8 cellular contexts compared by ENCODE assay signal in the genomic region with DNA sequence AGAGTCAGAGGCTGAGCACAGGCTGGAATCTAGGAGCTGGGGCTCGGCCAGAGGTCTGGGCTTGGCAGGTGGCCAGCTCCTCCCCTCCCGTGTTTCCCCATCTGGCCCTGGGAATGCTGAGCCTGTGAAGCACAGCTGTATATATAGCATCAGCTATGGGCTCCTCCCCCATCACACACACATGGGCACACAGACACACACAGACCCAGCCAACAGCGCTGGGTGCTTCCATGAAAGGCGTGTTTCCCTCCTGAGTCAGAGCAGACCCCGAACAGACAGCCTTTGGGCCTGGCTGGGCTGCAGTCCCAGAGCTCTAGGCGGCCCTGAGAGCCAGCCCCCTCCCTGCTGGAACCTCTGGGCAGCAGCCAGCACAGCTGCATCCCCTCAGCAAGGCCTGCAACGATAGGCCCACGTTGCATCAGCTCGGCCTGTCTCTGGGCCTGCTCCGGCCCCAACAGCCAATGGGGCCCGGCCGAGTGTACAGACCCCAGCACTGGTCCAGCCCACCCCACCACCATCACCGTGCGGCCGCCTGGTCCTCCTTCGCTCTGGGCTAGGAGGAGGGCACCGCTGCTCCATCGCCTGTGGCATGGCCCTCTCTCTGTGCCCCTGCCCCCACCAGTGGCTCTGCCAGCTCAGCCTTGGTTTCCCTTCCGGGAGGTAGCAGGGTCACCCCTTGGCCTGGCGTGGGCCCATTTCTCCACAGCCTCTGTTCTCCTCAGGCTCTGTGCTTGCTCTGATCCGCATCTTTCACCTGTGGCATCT. TPM values are rescaled to one million over a fixed set of nuclear protein-coding genes. Genes with fewer than 3 reads are reported as not detected.
DNase-seq lines count a peak whose midpoint lies in the region; ATAC-seq and TF ChIP-seq lines count a peak whose summit lies in the region.

No MANE protein-coding gene starts in this region.

- ATAC-seq in HG03196 (IDR thresholded peaks at IDR 0.05; ENCODE audit: unreplicated experiment) (no peak), GM21619 (IDR thresholded peaks at IDR 0.05; ENCODE audit: unreplicated experiment) (no peak)
- no peak for ATAC-seq in naive thymus-derived CD8-positive, alpha-beta T cell

- intact Hi-C loops in activated T-helper 2 cell treated with anti-CD3 and anti-CD28 coated beads, Interferon-gamma antibody, Interleukin-2, Interleukin-4, amounts not matched to agents 10 μg/mL and 5 μg/mL and 100 μg/mL, durations not matched to agents 14 hours and 24 hours and 36 hours (cut with micrococcal nuclease): no loop called here

- no peak overlapping the region for H3K4me3 Mint-ChIP-seq in naive thymus-derived CD8-positive, alpha-beta T cell
- no peak overlapping the region for H3K4me3 Mint-ChIP-seq in activated T-helper 2 cell treated with anti-CD3 and anti-CD28 coated beads, Interferon-gamma antibody, Interleukin-2, Interleukin-4, amounts not matched to agents 10 μg/mL and 5 μg/mL and 100 μg/mL, durations not matched to agents 14 hours and 24 hours and 36 hours (ENCODE audit: low read depth)

- peak overlapping the region in 1 of 10 donors; percentile 12 for H3K27ac Mint-ChIP-seq in naive thymus-derived CD8-positive, alpha-beta T cell
- no peak overlapping the region for H3K27ac Mint-ChIP-seq in activated T-helper 2 cell treated with anti-CD3 and anti-CD28 coated beads, Interferon-gamma antibody, Interleukin-2, Interleukin-4, amounts not matched to agents 10 μg/mL and 5 μg/mL and 100 μg/mL, durations not matched to agents 14 hours and 24 hours and 36 hours

- H3K27me3 Mint-ChIP-seq in naive thymus-derived CD8-positive, alpha-beta T cell: no peaks in the 10 kb centered on the region
- peaks cover 4% of the 10 kb centered on the region for H3K27me3 Mint-ChIP-seq in activated T-helper 2 cell treated with anti-CD3 and anti-CD28 coated beads, Interferon-gamma antibody, Interleukin-2, Interleukin-4, amounts not matched to agents 10 μg/mL and 5 μg/mL and 100 μg/mL, durations not matched to agents 14 hours and 24 hours and 36 hours (ENCODE audit: low read depth)

- peaks cover 50% of the 10 kb centered on the region for H3K4me1 ChIP-seq in ES-I3 (ENCODE audit: insufficient read depth, low read length)

- POLR2A ChIA-PET in naive thymus-derived CD8-positive, alpha-beta T cell (lab: Charles Lee): no interaction called here

- H3K9ac ChIP-seq in ES-I3 (ENCODE audit: low read depth, low read length): peak overlapping the region; percentile 26

- H3K9me3 Mint-ChIP-seq in naive thymus-derived CD8-positive, alpha-beta T cell: no peaks in the 10 kb centered on the region
- no peaks in the 10 kb centered on the region for H3K9me3 Mint-ChIP-seq in activated T-helper 2 cell treated with anti-CD3 and anti-CD28 coated beads, Interferon-gamma antibody, Interleukin-2, Interleukin-4, amounts not matched to agents 10 μg/mL and 5 μg/mL and 100 μg/mL, durations not matched to agents 14 hours and 24 hours and 36 hours

- no peaks in the 10 kb centered on the region for H3K36me3 Mint-ChIP-seq in naive thymus-derived CD8-positive, alpha-beta T cell
- no peaks in the 10 kb centered on the region for H3K36me3 Mint-ChIP-seq in activated T-helper 2 cell treated with anti-CD3 and anti-CD28 coated beads, Interferon-gamma antibody, Interleukin-2, Interleukin-4, amounts not matched to agents 10 μg/mL and 5 μg/mL and 100 μg/mL, durations not matched to agents 14 hours and 24 hours and 36 hours (ENCODE audit: low read depth)

- DNase-seq in SK-N-DZ (ENCODE audit: low spot score) (peak; percentile 94), fibroblast of villous mesenchyme (ENCODE audit: low read depth) (peak; percentile 100), non-pigmented ciliary epithelial cell (ENCODE audit: low read depth) (peak; percentile 99)
- no peak for DNase-seq in naive thymus-derived CD8-positive, alpha-beta T cell
- no peak for DNase-seq in activated T-helper 2 cell treated with anti-CD3 and anti-CD28 coated beads, Interferon-gamma antibody, Interleukin-2, Interleukin-4, amounts not matched to agents 10 μg/mL and 5 μg/mL and 100 μg/mL, durations not matched to agents 14 hours and 24 hours and 36 hours (ENCODE audit: low spot score)

- H3K4me1 Mint-ChIP-seq in naive thymus-derived CD8-positive, alpha-beta T cell: peaks cover 0 to 11% (median 2%) of the 10 kb centered on the region in 4 donors
- H3K4me1 Mint-ChIP-seq in activated T-helper 2 cell treated with anti-CD3 and anti-CD28 coated beads, Interferon-gamma antibody, Interleukin-2, Interleukin-4, amounts not matched to agents 10 μg/mL and 5 μg/mL and 100 μg/mL, durations not matched to agents 14 hours and 24 hours and 36 hours (ENCODE audit: low read depth): no peaks in the 10 kb centered on the region

- H3K4me3 ChIP-seq in fibroblast of villous mesenchyme (ENCODE audit: low read depth, low read length): peak overlapping the region; percentile 43

- no peak for TF ChIP-seq CTCF in fibroblast of villous mesenchyme (IDR thresholded peaks at IDR 0.05; ENCODE audit: insufficient read depth, low read depth, low read length)

- no peaks in the 10 kb centered on the region for H3K9me3 ChIP-seq in ES-I3 (ENCODE audit: control insufficient read depth, insufficient read depth, low read length)

- H3K36me3 ChIP-seq in ES-I3 (ENCODE audit: insufficient read depth, low read length): no peaks in the 10 kb centered on the region

RNA-seq across cellular contexts. Expression of a gene that starts 7.6 kb away (rescaled TPM):
- polyA plus RNA-seq in SK-N-DZ (2014; cell fraction: cytosol; rRNA removed): 72.3 and 87.9 TPM in 2 replicates
- 29.8 and 41.3 TPM in 2 replicates for polyA plus RNA-seq in SK-N-DZ (2014; cell fraction: nucleus; rRNA removed)
- total RNA-seq in fibroblast of villous mesenchyme: 1,336 and 1,367 TPM in 2 replicates
- total RNA-seq in naive thymus-derived CD8-positive, alpha-beta T cell: 10 to 100 TPM; 10.1 to 11.6 TPM
- 1 to 10 TPM; 1.6 to 4.5 (median 2.8) TPM for polyA plus RNA-seq in naive thymus-derived CD8-positive, alpha-beta T cell
- total RNA-seq in activated T-helper 2 cell treated with anti-CD3 and anti-CD28 coated beads, Interferon-gamma antibody, Interleukin-2, Interleukin-4, amounts not matched to agents 10 μg/mL and 5 μg/mL and 100 μg/mL, durations not matched to agents 14 hours and 24 hours and 36 hours: 23.8 and 23.9 TPM in 2 replicates

RNA-seq across cellular contexts. Expression of a gene that starts 28.7 kb away (rescaled TPM):
- 1.9 and 2.7 TPM in 2 replicates for polyA plus RNA-seq in SK-N-DZ (2014; cell fraction: cytosol; rRNA removed)
- 3.8 and 4.1 TPM in 2 replicates for polyA plus RNA-seq in SK-N-DZ (2014; cell fraction: nucleus; rRNA removed)
- total RNA-seq in fibroblast of villous mesenchyme: 9.5 and 10.3 TPM in 2 replicates
- total RNA-seq in naive thymus-derived CD8-positive, alpha-beta T cell: 10 to 100 TPM; 13.1 to 13.4 TPM
- polyA plus RNA-seq in naive thymus-derived CD8-positive, alpha-beta T cell: 1 to 10 TPM; 4.2 to 5.1 (median 4.3) TPM
- 11.0 and 14.9 TPM in 2 replicates for total RNA-seq in activated T-helper 2 cell treated with anti-CD3 and anti-CD28 coated beads, Interferon-gamma antibody, Interleukin-2, Interleukin-4, amounts not matched to agents 10 μg/mL and 5 μg/mL and 100 μg/mL, durations not matched to agents 14 hours and 24 hours and 36 hours

Comparison
In these comparisons a context has a peak if more than half of its experiments do, and no peak if none do; other contexts are left out.
1. DNase-seq: peak in SK-N-DZ (single experiment), fibroblast of villous mesenchyme (single experiment) and non-pigmented ciliary epithelial cell (single experiment); none in naive thymus-derived CD8-positive, alpha-beta T cell (0 of 10) and activated T-helper 2 cell treated with anti-CD3 and anti-CD28 coated beads, Interferon-gamma antibody, Interleukin-2, Interleukin-4, amounts not matched to agents 10 μg/mL and 5 μg/mL and 100 μg/mL, durations not matched to agents 14 hours and 24 hours and 36 hours (single experiment).
2. RNA of a gene that starts 7.6 kb away (total RNA-seq): 1,336 to 1,367 TPM in fibroblast of villous mesenchyme; 23.8 to 23.9 TPM in activated T-helper 2 cell treated with anti-CD3 and anti-CD28 coated beads, Interferon-gamma antibody, Interleukin-2, Interleukin-4, amounts not matched to agents 10 μg/mL and 5 μg/mL and 100 μg/mL, durations not matched to agents 14 hours and 24 hours and 36 hours and 10.1 to 11.6 TPM in naive thymus-derived CD8-positive, alpha-beta T cell; every median in the first group is over 10 times any median in the second.